ENCODE assay signal across 12 cellular contexts in the genomic region with DNA sequence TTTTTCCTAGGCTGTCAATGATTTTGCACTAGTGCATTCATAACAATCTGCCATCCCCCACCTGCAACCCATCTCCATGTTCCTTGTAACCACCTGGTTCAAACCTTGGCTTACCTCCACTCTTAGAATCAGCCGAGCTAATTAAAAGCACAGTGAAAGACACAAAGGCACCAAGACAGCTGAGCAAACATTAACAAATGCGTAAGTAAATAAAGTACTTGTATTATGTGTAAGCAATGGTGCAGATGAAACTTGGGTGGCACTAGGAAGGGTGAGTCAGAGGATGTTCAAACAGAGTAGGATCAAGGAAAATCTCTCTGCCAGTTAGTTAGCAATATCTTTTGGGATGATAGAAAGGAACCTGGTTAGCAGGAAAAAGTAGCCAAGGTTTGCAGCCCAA. TPM values are rescaled to one million over a fixed set of nuclear protein-coding genes. Genes with fewer than 3 reads are reported as not detected.
A peak's percentile ranks its signal among the peaks of the same experiment; 100 is the strongest.
DNase-seq lines count a peak whose midpoint lies in the region; ATAC-seq and TF ChIP-seq lines count a peak whose summit lies in the region.
"Had no signal": no experiment of that assay in that cellular context is flagged by ENCODE, and none has a peak within 500 bp of the region (broad histone marks: within the 10 kb centered on the region; RNA-seq: fewer than 3 reads in every experiment).

No MANE protein-coding gene starts in this region.

- no peaks in the 10 kb centered on the region for H3K36me3 ChIP-seq in kidney epithelial cell (ENCODE audit: control insufficient read depth, insufficient read depth, low read length)
- H3K36me3 ChIP-seq: gastroesophageal sphincter had no signal

- no peak for TF ChIP-seq CTCF in kidney epithelial cell (IDR thresholded peaks at IDR 0.05; ENCODE audit: insufficient read depth, low read length, poor library complexity, severe bottlenecking)

- intact Hi-C loops in cardiac septum (cut with DNase I): loop anchor here (10.0 kb wide), 1 partner anchor 405 kb away; a partner anchor contains a TSS

- no peak for ATAC-seq in HG03139 (IDR thresholded peaks at IDR 0.05; ENCODE audit: unreplicated experiment)
- ATAC-seq in GM18498 (IDR thresholded peaks at IDR 0.05; ENCODE audit: unreplicated experiment): no peak
- ATAC-seq: gastroesophageal sphincter, natural killer cell had no signal

- H3K4me3 ChIP-seq in kidney epithelial cell (ENCODE audit: low read depth, low read length): no peak overlapping the region
- H3K4me3 ChIP-seq: gastroesophageal sphincter had no signal

- DNase-seq in DMS53 (lab: John Stamatoyannopoulos, UW): peak; percentile 100
- peak; percentile 98 for DNase-seq in NCI-H146 (lab: John Stamatoyannopoulos, UW)
- peak; percentile 28 for DNase-seq in RKO (ENCODE audit: low spot score)
- DNase-seq in kidney epithelial cell (ENCODE audit: low read depth): peak; percentile 47
- no peak for DNase-seq in cardiac septum (ENCODE audit: low spot score)
- no peak for DNase-seq in AG20443 (ENCODE audit: low spot score)
- DNase-seq: C1 segment of cervical spinal cord, MM.1S, natural killer cell had no signal

- no peaks in the 10 kb centered on the region for H3K27me3 ChIP-seq in kidney epithelial cell (ENCODE audit: control insufficient read depth, insufficient read depth, low read length)
- H3K27me3 ChIP-seq: gastroesophageal sphincter had no signal

RNA-seq across cellular contexts. Expression of a gene that starts 5.1 kb away (rescaled TPM):
- total RNA-seq in kidney epithelial cell: 23.2 and 28.6 TPM in 2 replicates
- total RNA-seq in cardiac septum: 46.2 TPM

RNA-seq across cellular contexts. Expression of a gene that starts 40.5 kb away (rescaled TPM):
- total RNA-seq in kidney epithelial cell: 0.14 and 0.29 TPM in 2 replicates
- total RNA-seq in cardiac septum: 7.6 TPM

Comparison
In these comparisons a context has a peak if more than half of its experiments do, and no peak if none do; other contexts are left out.
1. DNase-seq: peak in DMS53 (single experiment), NCI-H146 (single experiment), RKO (single experiment) and kidney epithelial cell (single experiment); none in cardiac septum (single experiment) and AG20443 (single experiment).